In genomic region chr1:92877081-92877711, GRCh38 we compare ENCODE assay signal across 10 cellular contexts. TPM values are rescaled to one million over a fixed set of nuclear protein-coding genes. Genes with fewer than 3 reads are reported as not detected.
DNase-seq lines count a peak whose midpoint lies in the region; ATAC-seq and TF ChIP-seq lines count a peak whose summit lies in the region.
"Had no signal": no experiment of that assay in that cellular context is flagged by ENCODE, and none has a peak within 500 bp of the region (broad histone marks: within the 10 kb centered on the region; RNA-seq: fewer than 3 reads in every experiment).

No MANE protein-coding gene starts in this region.

- intact Hi-C loops in natural killer cell (cut with micrococcal nuclease), result no loop called here

- no peaks in the 10 kb centered on the region for H3K9me2 ChIP-seq in MM.1S (replicated peaks; ENCODE audit: insufficient read depth, low read length)

- no peak for ATAC-seq in activated T-helper 17 cell treated with anti-CD3 and anti-CD28 coated beads, Interleukin-2, amount 50 U/mL, for 72 hours (replicated peaks)
- peak; percentile 45 to 60 (median 46) for ATAC-seq in natural killer cell
- ATAC-seq in GM18873 (IDR thresholded peaks at IDR 0.05; ENCODE audit: low FRiP score, unreplicated experiment), result no peak

- H3K27ac Mint-ChIP-seq in activated T-helper 17 cell treated with anti-CD3 and anti-CD28 coated beads, Interleukin-2, amount 50 U/mL, for 72 hours, result no peak overlapping the region
- H3K27ac Mint-ChIP-seq in natural killer cell, result peak overlapping the region; percentile 90

- H3K4me1 ChIP-seq in MM.1S (ENCODE audit: low read length), result peaks cover 8% of the 10 kb centered on the region; the same call in 1 of the 2 replicates

- H3K36me3 Mint-ChIP-seq in activated T-helper 17 cell treated with anti-CD3 and anti-CD28 coated beads, Interleukin-2, amount 50 U/mL, for 72 hours (ENCODE audit: low read depth), result peaks cover 24% of the 10 kb centered on the region
- H3K36me3 Mint-ChIP-seq in natural killer cell, result no peaks in the 10 kb centered on the region

- H3K4me3 Mint-ChIP-seq in activated T-helper 17 cell treated with anti-CD3 and anti-CD28 coated beads, Interleukin-2, amount 50 U/mL, for 72 hours, result peak overlapping the region; percentile 57
- peak overlapping the region; percentile 81 for H3K4me3 Mint-ChIP-seq in natural killer cell

- no peaks in the 10 kb centered on the region for H4K20me1 ChIP-seq in MM.1S (ENCODE audit: insufficient read depth, low read length)

- peaks cover 21% of the 10 kb centered on the region for H3F3A ChIP-seq in MM.1S (ENCODE audit: insufficient read depth, low read length)

- no peaks in the 10 kb centered on the region for H3K27me3 ChIP-seq in MM.1S (replicated peaks; ENCODE audit: insufficient read depth, low read length)
- H3K27me3 ChIP-seq: tibial artery had no signal

- no peaks in the 10 kb centered on the region for H3K36me3 ChIP-seq in MM.1S (replicated peaks; ENCODE audit: insufficient read depth, low read length)

- H3K9me3 ChIP-seq in MM.1S (replicated peaks; ENCODE audit: insufficient read depth, low read length), result no peaks in the 10 kb centered on the region

- DNase-seq in NCI-H2107 treated with DMSO at 0.1 percent for 48 hours (lab: John Stamatoyannopoulos, UW; ENCODE audit: unreplicated experiment) (peak; percentile 13), NCI-H2107 (lab: John Stamatoyannopoulos, UW) (no peak), MM.1S (peak; percentile 64), natural killer cell (no peak), GM19238 (ENCODE audit: insufficient read length, low spot score) (no peak), T-helper 9 cell (no peak)
- DNase-seq: ACHN, tibial artery had no signal

- H3K27ac ChIP-seq in MM.1S (ENCODE audit: low read length), result peak overlapping the region; percentile 81
- H3K27ac ChIP-seq: tibial artery had no signal

- H3K4me1 Mint-ChIP-seq in activated T-helper 17 cell treated with anti-CD3 and anti-CD28 coated beads, Interleukin-2, amount 50 U/mL, for 72 hours, result peaks cover 16% of the 10 kb centered on the region
- H3K4me1 Mint-ChIP-seq in natural killer cell, result peaks cover 21 to 39% of the 10 kb centered on the region in 2 donors

- H3K9me3 Mint-ChIP-seq in activated T-helper 17 cell treated with anti-CD3 and anti-CD28 coated beads, Interleukin-2, amount 50 U/mL, for 72 hours, result no peaks in the 10 kb centered on the region
- H3K9me3 Mint-ChIP-seq in natural killer cell, result no peaks in the 10 kb centered on the region

- no peaks in the 10 kb centered on the region for H3K27me3 Mint-ChIP-seq in activated T-helper 17 cell treated with anti-CD3 and anti-CD28 coated beads, Interleukin-2, amount 50 U/mL, for 72 hours
- H3K27me3 Mint-ChIP-seq in natural killer cell (ENCODE audit: low read depth in 2 of 2), result no peaks in the 10 kb centered on the region

- H3K4me3 ChIP-seq in MM.1S (ENCODE audit: low read length), result peak overlapping the region; percentile 63
- H3K4me3 ChIP-seq: tibial artery had no signal

- peaks cover 35% of the 10 kb centered on the region for H3K79me2 ChIP-seq in MM.1S (ENCODE audit: low read length)

- TF ChIP-seq CTCF in MM.1S (IDR thresholded peaks at IDR 0.05; ENCODE audit: low read length) (no peak), natural killer cell (IDR thresholded peaks at IDR 0.05) (no peak)

- peak overlapping the region; percentile 40; the same call in 1 of the 2 replicates for H3K9ac ChIP-seq in MM.1S (ENCODE audit: low read length)

- H2AFZ ChIP-seq in MM.1S (ENCODE audit: low read length), result no peak overlapping the region

- peak overlapping the region; percentile 77 for H3K4me2 ChIP-seq in MM.1S (ENCODE audit: low read depth, low read length)

RNA-seq across cellular contexts. Expression of gene RPL5, which starts 45.4 kb away (rescaled TPM):
- 1,000 to 10,000 TPM; 1,253 to 1,604 TPM for total RNA-seq in activated T-helper 17 cell treated with anti-CD3 and anti-CD28 coated beads, Interleukin-2, amount 50 U/mL, for 72 hours
- total RNA-seq in natural killer cell, result 100 to 1,000 TPM; 573 to 679 (median 647) TPM

Comparison
In these comparisons a context has a peak if more than half of its experiments do, and no peak if none do; other contexts are left out.
1. DNase-seq: peak in NCI-H2107 treated with DMSO at 0.1 percent for 48 hours (single experiment) and MM.1S (single experiment); none in NCI-H2107 (single experiment), natural killer cell (single experiment), GM19238 (single experiment) and T-helper 9 cell (single experiment).
2. ATAC-seq: peak in natural killer cell (3 of 3); none in activated T-helper 17 cell treated with anti-CD3 and anti-CD28 coated beads, Interleukin-2, amount 50 U/mL, for 72 hours (single experiment) and GM18873 (single experiment).